27 cellular contexts compared by ENCODE assay signal in genomic region chr3:126537116-126537729, GRCh38. TPM values are rescaled to one million over a fixed set of nuclear protein-coding genes. Genes with fewer than 3 reads are reported as not detected.
DNase-seq lines count a peak whose midpoint lies in the region; ATAC-seq, FAIRE-seq and TF ChIP-seq lines count a peak whose summit lies in the region.
"Had no signal": no experiment of that assay in that cellular context is flagged by ENCODE, and none has a peak within 500 bp of the region (broad histone marks: within the 10 kb centered on the region; RNA-seq: fewer than 3 reads in every experiment).

No MANE protein-coding gene starts in this region.

- TF ChIP-seq EP300 in HepG2 (IDR thresholded peaks at IDR 0.05; ENCODE audit: low read depth in 2 of 2, low read length in 2 of 2) (no peak), HepG2 (CRISPR knock-in tag; IDR thresholded peaks at IDR 0.05; ENCODE audit: borderline replicate concordance) (no peak), upper lobe of left lung (IDR thresholded peaks at IDR 0.05) (no peak)

- H3K27ac ChIP-seq in left ventricle myocardium inferior (replicated peaks): no peak overlapping the region
- H3K27ac ChIP-seq in HepG2 (ENCODE audit: extremely low read length, insufficient read depth, low read length): no peak overlapping the region
- no peak overlapping the region for H3K27ac ChIP-seq in upper lobe of left lung
- H3K27ac ChIP-seq: body of pancreas, colonic mucosa, SK-N-MC had no signal

- H3K36me3 ChIP-seq in left ventricle myocardium inferior (no peaks in the 10 kb centered on the region), HepG2 (replicated peaks in 1 of 2; ENCODE audit: control insufficient read depth in 1 of 2, insufficient read depth in 2 of 2, low read length in 2 of 2) (peaks cover 11 to 25% of the 10 kb centered on the region in 2 experiments), upper lobe of left lung (no peaks in the 10 kb centered on the region)
- H3K36me3 ChIP-seq: colonic mucosa, HAP-1 had no signal

- peak; percentile 16 for DNase-seq in Right ventricle myocardium superior
- DNase-seq in left ventricle myocardium inferior: no peak
- peak; percentile 53 for DNase-seq in RPMI8226
- no peak for DNase-seq in HepG2 (ENCODE audit: low spot score)
- DNase-seq in upper lobe of left lung: peak; percentile 8 to 16
- DNase-seq: activated CD4-positive, alpha-beta T cell treated with anti-CD3 and anti-CD28 coated beads, Interleukin-2, amount 50 U/mL, for 1 hour; activated T-cell treated with anti-CD3 and anti-CD28 coated beads, Interleukin-2, amount 50 U/mL, for 24 hours; colonic mucosa; hippocampal formation; MV-4-11; NCI-H2081 treated with DMSO at 0.1 percent for 48 hours; nucleus accumbens; PC-3; stimulated activated CD4-positive, alpha-beta T cell treated with anti-CD3 and anti-CD28 coated beads, Interleukin-1b, Interleukin-23, amount 100 ng/mL, for 48 hours; stimulated activated naive CD8-positive, alpha-beta T cell treated with anti-CD3 and anti-CD28 coated beads, Interleukin-15, amount 100 ng/mL, for 72 hours; T1000 had no signal

- intact Hi-C loops in Right ventricle myocardium superior (cut with DNase I): no loop called here
- intact Hi-C loops in left ventricle myocardium inferior (cut with micrococcal nuclease): no loop called here
- intact Hi-C loops in HepG2 (cut with micrococcal nuclease; ENCODE audit: unreplicated experiment): no loop called here

- POLR2A ChIA-PET in HepG2 (lab: Yijun Ruan, JAX): interaction anchor here (1.2 kb wide), 1 partner anchor 8 kb away, joined by 5 read pairs; no protein-coding TSS in a partner anchor

- ATAC-seq in Right ventricle myocardium superior (ENCODE audit: poor library complexity): no peak
- peak; percentile 12; the same call in 2 of the 3 replicates for ATAC-seq in HepG2
- ATAC-seq in upper lobe of left lung (ENCODE audit: low FRiP score in 2 of 2): peak in 1 of 2 donors; percentile 3
- no peak for ATAC-seq in HG03280 (IDR thresholded peaks at IDR 0.05; ENCODE audit: unreplicated experiment)
- no peak for ATAC-seq in HG02642 (IDR thresholded peaks at IDR 0.05; ENCODE audit: poor library complexity, unreplicated experiment)
- no peak for ATAC-seq in HG03378 (IDR thresholded peaks at IDR 0.05; ENCODE audit: unreplicated experiment)
- ATAC-seq: body of pancreas; PC-3; stimulated activated naive CD8-positive, alpha-beta T cell treated with anti-CD3 and anti-CD28 coated beads, Interleukin-15, amount 100 ng/mL, for 72 hours had no signal

- TF ChIP-seq CTCF in left ventricle myocardium inferior (IDR thresholded peaks at IDR 0.05; ENCODE audit: borderline replicate concordance) (no peak), HepG2 (CRISPR knock-in tag; IDR thresholded peaks at IDR 0.05) (no peak), upper lobe of left lung (IDR thresholded peaks at IDR 0.05) (no peak)

- H3K27me3 ChIP-seq in left ventricle myocardium inferior (ENCODE audit: low read depth): peaks cover 34% of the 10 kb centered on the region
- H3K27me3 ChIP-seq in HepG2 (ENCODE audit: control insufficient read depth in 1 of 2, insufficient read depth in 2 of 2, low read length in 2 of 2): no peaks in the 10 kb centered on the region
- peaks cover 0 to 12% (median 3%) of the 10 kb centered on the region in 4 donors for H3K27me3 ChIP-seq in upper lobe of left lung
- H3K27me3 ChIP-seq: body of pancreas, colonic mucosa had no signal

- no peak overlapping the region for H3K4me3 ChIP-seq in left ventricle myocardium inferior
- no peak overlapping the region for H3K4me3 ChIP-seq in HepG2 (replicated peaks in 1 of 3; ENCODE audit: insufficient read depth in 1 of 3, low read depth in 2 of 3, low read length in 3 of 3)
- no peak overlapping the region for H3K4me3 ChIP-seq in upper lobe of left lung
- H3K4me3 ChIP-seq: body of pancreas, colonic mucosa, HAP-1, SK-N-MC had no signal

- WGBS in HepG2 (ENCODE audit: low lambda C conversion rate): 73% methylated on average over 4 of the region's 9 CpGs
- 60 to 76% methylated on average over 6 to 9 of the region's 9 CpGs for WGBS in upper lobe of left lung, 2 donors

- H2AFZ ChIP-seq in HepG2 (ENCODE audit: low read length): no peak overlapping the region

- no peak for TF ChIP-seq RAD21 in HepG2 (CRISPR knock-in tag; IDR thresholded peaks at IDR 0.05)

- FAIRE-seq in HepG2 (lab: Jason Lieb, UNC): no peak

- CTCF ChIA-PET in HepG2 (lab: Yijun Ruan, JAX; ENCODE audit: low intra/inter-chr PET ratio, low total read pairs): no interaction called here

- H3K9me3 ChIP-seq in left ventricle myocardium inferior (replicated peaks): no peaks in the 10 kb centered on the region
- H3K9me3 ChIP-seq in HepG2 (ENCODE audit: low read length): no peaks in the 10 kb centered on the region
- H3K9me3 ChIP-seq in upper lobe of left lung: no peaks in the 10 kb centered on the region
- H3K9me3 ChIP-seq: body of pancreas, colonic mucosa, HAP-1 had no signal

- TF ChIP-seq POLR2A in HepG2 (IDR thresholded peaks at IDR 0.05; ENCODE audit: insufficient read depth in 1 of 2, low read depth in 2 of 2, low read length in 2 of 2) (no peak), upper lobe of left lung (IDR thresholded peaks at IDR 0.05) (no peak)

- no peak overlapping the region for H3K4me2 ChIP-seq in HepG2 (ENCODE audit: low read depth, low read length)

- no TSS peak for BruUV-seq in HepG2 (replicated peaks; lab: Mats Ljungman, UMichigan)

- in situ Hi-C loops in HepG2 (cut with HindIII; ENCODE audit: extremely low pct_ligation_motif_present, low pct_unique_long_range_greater_than_20kb): no loop called here

- H3K79me2 ChIP-seq in HepG2 (ENCODE audit: insufficient read depth, low read length): peaks cover 6% of the 10 kb centered on the region

- H3K4me1 ChIP-seq in left ventricle myocardium inferior (peaks cover 10% of the 10 kb centered on the region), HepG2 (ENCODE audit: insufficient read depth, low read length) (no peaks in the 10 kb centered on the region), upper lobe of left lung (peaks cover 0 to 19% (median 8%) of the 10 kb centered on the region in 4 donors)
- H3K4me1 ChIP-seq: body of pancreas, colonic mucosa, HAP-1 had no signal

- H4K20me1 ChIP-seq in HepG2 (ENCODE audit: insufficient read depth, low read length): no peaks in the 10 kb centered on the region; the same call in 1 of the 2 replicates

- no peak overlapping the region for H3K9ac ChIP-seq in HepG2 (ENCODE audit: insufficient read depth, low read depth, low read length)

RNA-seq across cellular contexts. Expression of gene CHST13, which starts 13.3 kb away (rescaled TPM):
- 0.11 TPM for total RNA-seq in Right ventricle myocardium superior
- 0.11 TPM for total RNA-seq in left ventricle myocardium inferior
- 16.1 and 43.1 TPM in 2 replicates for total RNA-seq in HepG2 (2016; rRNA removed; fragmentation: Illumina TruSeq; extraction: Trizol)
- 8.0 and 11.1 TPM in 2 replicates for total RNA-seq in HepG2 (2016; cell fraction: cytosol; rRNA removed; fragmentation: Illumina TruSeq; extraction: Trizol; ENCODE audit: low read depth)
- total RNA-seq in HepG2 (2016; cell fraction: insoluble cytoplasmic fraction; rRNA removed; fragmentation: Illumina TruSeq; extraction: Trizol): 15.2 and 40.9 TPM in 2 replicates
- total RNA-seq in HepG2 (2016; cell fraction: membrane; rRNA removed; fragmentation: Illumina TruSeq; extraction: Trizol): 18.0 and 22.7 TPM in 2 replicates
- total RNA-seq in HepG2 (2016; cell fraction: nucleus; rRNA removed; fragmentation: Illumina TruSeq; extraction: Trizol): 29.6 and 33.9 TPM in 2 replicates
- 32.0 and 50.7 TPM in 2 replicates for polyA plus RNA-seq in HepG2 (2011; rRNA removed)
- polyA plus RNA-seq in HepG2 (2011; cell fraction: cytosol; rRNA removed): 31.3 and 65.1 TPM in 2 replicates
- polyA plus RNA-seq in HepG2 (2011; cell fraction: nucleus; rRNA removed): 65.1 and 66.5 TPM in 2 replicates
- polyA plus RNA-seq in HepG2 (2012): 30.3 and 44.6 TPM in 2 replicates
- polyA plus RNA-seq in HepG2 (2016; cell fraction: cytosol; fragmentation: Illumina TruSeq; extraction: Trizol; ENCODE audit: low read depth): 10.6 and 12.9 TPM in 2 replicates
- 21.1 and 21.2 TPM in 2 replicates for polyA plus RNA-seq in HepG2 (2016; cell fraction: insoluble cytoplasmic fraction; fragmentation: Illumina TruSeq; extraction: Trizol; ENCODE audit: low read depth)
- polyA plus RNA-seq in HepG2 (2016; cell fraction: membrane; fragmentation: Illumina TruSeq; extraction: Trizol; ENCODE audit: low read depth): 18.9 and 20.1 TPM in 2 replicates
- 72.0 and 85.3 TPM in 2 replicates for polyA plus RNA-seq in HepG2 (2016; cell fraction: nucleus; fragmentation: Illumina TruSeq; extraction: Trizol; ENCODE audit: insufficient read depth, low read depth)
- polyA minus RNA-seq in HepG2 (2011; rRNA and poly(A)+ RNA removed; ENCODE audit: low replicate concordance): 47.2 TPM in 1 of 2 replicates, not detected in the other
- 30.8 and 35.4 TPM in 2 replicates for polyA minus RNA-seq in HepG2 (2011; cell fraction: cytosol; rRNA and poly(A)+ RNA removed)
- 5.7 and 6.3 TPM in 2 replicates for polyA minus RNA-seq in HepG2 (2011; cell fraction: nucleus; rRNA and poly(A)+ RNA removed)
- 1 to 10 TPM in 3 of 6 donors, under 1 TPM in 1, not detected in 2; 0.57 to 3.1 (median 2.0) TPM for total RNA-seq in upper lobe of left lung
- total RNA-seq: activated naive CD4-positive, alpha-beta T cell treated with anti-CD3 and anti-CD28 coated beads, Interleukin-2, amount 50 U/mL, for 72 hours; kidney epithelial cell; PC-3 had no signal
- polyA plus RNA-seq: IgD-negative memory B cell had no signal

RNA-seq across cellular contexts. Expression of gene UROC1, which starts 19.6 kb away (rescaled TPM):
- total RNA-seq in Right ventricle myocardium superior (not detected), left ventricle myocardium inferior (not detected), HepG2 (2016; rRNA removed; fragmentation: Illumina TruSeq; extraction: Trizol) (0.71 and 0.74 TPM in 2 replicates), upper lobe of left lung (not detected)
- 0.09 TPM in 1 of 2 replicates, not detected in the other for total RNA-seq in HepG2 (2016; cell fraction: cytosol; rRNA removed; fragmentation: Illumina TruSeq; extraction: Trizol; ENCODE audit: low read depth)
- total RNA-seq in HepG2 (2016; cell fraction: insoluble cytoplasmic fraction; rRNA removed; fragmentation: Illumina TruSeq; extraction: Trizol): 0.39 and 0.97 TPM in 2 replicates
- total RNA-seq in HepG2 (2016; cell fraction: membrane; rRNA removed; fragmentation: Illumina TruSeq; extraction: Trizol): 0.24 and 0.25 TPM in 2 replicates
- 0.69 and 0.87 TPM in 2 replicates for total RNA-seq in HepG2 (2016; cell fraction: nucleus; rRNA removed; fragmentation: Illumina TruSeq; extraction: Trizol)
- polyA plus RNA-seq in HepG2 (2011; rRNA removed): 1.3 and 2.0 TPM in 2 replicates
- 0.65 and 0.95 TPM in 2 replicates for polyA plus RNA-seq in HepG2 (2011; cell fraction: cytosol; rRNA removed)
- polyA plus RNA-seq in HepG2 (2011; cell fraction: nucleus; rRNA removed): 6.6 and 8.2 TPM in 2 replicates
- polyA plus RNA-seq in HepG2 (2012): 1.1 and 2.5 TPM in 2 replicates
- 0.12 and 0.17 TPM in 2 replicates for polyA plus RNA-seq in HepG2 (2016; cell fraction: cytosol; fragmentation: Illumina TruSeq; extraction: Trizol; ENCODE audit: low read depth)
- polyA plus RNA-seq in HepG2 (2016; cell fraction: insoluble cytoplasmic fraction; fragmentation: Illumina TruSeq; extraction: Trizol; ENCODE audit: low read depth): 0.78 and 0.88 TPM in 2 replicates
- polyA plus RNA-seq in HepG2 (2016; cell fraction: membrane; fragmentation: Illumina TruSeq; extraction: Trizol; ENCODE audit: low read depth): 0.21 and 0.22 TPM in 2 replicates
- 2.7 and 2.8 TPM in 2 replicates for polyA plus RNA-seq in HepG2 (2016; cell fraction: nucleus; fragmentation: Illumina TruSeq; extraction: Trizol; ENCODE audit: insufficient read depth, low read depth)
- 2.2 TPM in 1 of 2 replicates, not detected in the other for polyA minus RNA-seq in HepG2 (2011; rRNA and poly(A)+ RNA removed; ENCODE audit: low replicate concordance)
- 0.53 and 0.59 TPM in 2 replicates for polyA minus RNA-seq in HepG2 (2011; cell fraction: cytosol; rRNA and poly(A)+ RNA removed)
- 0.75 and 1.2 TPM in 2 replicates for polyA minus RNA-seq in HepG2 (2011; cell fraction: nucleus; rRNA and poly(A)+ RNA removed)
- total RNA-seq: activated naive CD4-positive, alpha-beta T cell treated with anti-CD3 and anti-CD28 coated beads, Interleukin-2, amount 50 U/mL, for 72 hours; body of pancreas; colonic mucosa; kidney epithelial cell; mononuclear cell; PC-3; urinary bladder had no signal
- polyA plus RNA-seq: IgD-negative memory B cell had no signal

RNA-seq across cellular contexts. Expression of gene C3orf22, which starts 21.5 kb away (rescaled TPM):
- total RNA-seq in Right ventricle myocardium superior (not detected), left ventricle myocardium inferior (not detected), HepG2 (2016; rRNA removed; fragmentation: Illumina TruSeq; extraction: Trizol) (not detected in 2 replicates), upper lobe of left lung (not detected)
- not detected in 2 replicates for total RNA-seq in HepG2 (2016; cell fraction: cytosol; rRNA removed; fragmentation: Illumina TruSeq; extraction: Trizol; ENCODE audit: low read depth)
- not detected in 2 replicates for total RNA-seq in HepG2 (2016; cell fraction: insoluble cytoplasmic fraction; rRNA removed; fragmentation: Illumina TruSeq; extraction: Trizol)
- total RNA-seq in HepG2 (2016; cell fraction: membrane; rRNA removed; fragmentation: Illumina TruSeq; extraction: Trizol): not detected in 2 replicates
- not detected in 2 replicates for total RNA-seq in HepG2 (2016; cell fraction: nucleus; rRNA removed; fragmentation: Illumina TruSeq; extraction: Trizol)
- not detected in 2 replicates for polyA plus RNA-seq in HepG2 (2011; rRNA removed)
- polyA plus RNA-seq in HepG2 (2011; cell fraction: cytosol; rRNA removed): not detected in 2 replicates
- not detected in 2 replicates for polyA plus RNA-seq in HepG2 (2011; cell fraction: nucleus; rRNA removed)
- polyA plus RNA-seq in HepG2 (2012): 0.15 and 0.17 TPM in 2 replicates
- not detected in 2 replicates for polyA plus RNA-seq in HepG2 (2016; cell fraction: cytosol; fragmentation: Illumina TruSeq; extraction: Trizol; ENCODE audit: low read depth)
- polyA plus RNA-seq in HepG2 (2016; cell fraction: insoluble cytoplasmic fraction; fragmentation: Illumina TruSeq; extraction: Trizol; ENCODE audit: low read depth): not detected in 2 replicates
- not detected in 2 replicates for polyA plus RNA-seq in HepG2 (2016; cell fraction: membrane; fragmentation: Illumina TruSeq; extraction: Trizol; ENCODE audit: low read depth)
- not detected in 2 replicates for polyA plus RNA-seq in HepG2 (2016; cell fraction: nucleus; fragmentation: Illumina TruSeq; extraction: Trizol; ENCODE audit: insufficient read depth, low read depth)
- polyA minus RNA-seq in HepG2 (2011; rRNA and poly(A)+ RNA removed; ENCODE audit: low replicate concordance): not detected in 2 replicates
- polyA minus RNA-seq in HepG2 (2011; cell fraction: cytosol; rRNA and poly(A)+ RNA removed): not detected in 2 replicates
- polyA minus RNA-seq in HepG2 (2011; cell fraction: nucleus; rRNA and poly(A)+ RNA removed): not detected in 2 replicates
- total RNA-seq: activated naive CD4-positive, alpha-beta T cell treated with anti-CD3 and anti-CD28 coated beads, Interleukin-2, amount 50 U/mL, for 72 hours; body of pancreas; colonic mucosa; kidney epithelial cell; mononuclear cell; PC-3; urinary bladder had no signal
- polyA plus RNA-seq: IgD-negative memory B cell, urinary bladder had no signal

Comparison
In these comparisons a context has a peak if more than half of its experiments do, and no peak if none do; other contexts are left out.
1. DNase-seq: peak in Right ventricle myocardium superior (single experiment), RPMI8226 (single experiment) and upper lobe of left lung (2 of 2); none in left ventricle myocardium inferior (single experiment) and HepG2 (single experiment).